Comparison of ENCODE assay signal across 2 cellular contexts in the genomic region with DNA sequence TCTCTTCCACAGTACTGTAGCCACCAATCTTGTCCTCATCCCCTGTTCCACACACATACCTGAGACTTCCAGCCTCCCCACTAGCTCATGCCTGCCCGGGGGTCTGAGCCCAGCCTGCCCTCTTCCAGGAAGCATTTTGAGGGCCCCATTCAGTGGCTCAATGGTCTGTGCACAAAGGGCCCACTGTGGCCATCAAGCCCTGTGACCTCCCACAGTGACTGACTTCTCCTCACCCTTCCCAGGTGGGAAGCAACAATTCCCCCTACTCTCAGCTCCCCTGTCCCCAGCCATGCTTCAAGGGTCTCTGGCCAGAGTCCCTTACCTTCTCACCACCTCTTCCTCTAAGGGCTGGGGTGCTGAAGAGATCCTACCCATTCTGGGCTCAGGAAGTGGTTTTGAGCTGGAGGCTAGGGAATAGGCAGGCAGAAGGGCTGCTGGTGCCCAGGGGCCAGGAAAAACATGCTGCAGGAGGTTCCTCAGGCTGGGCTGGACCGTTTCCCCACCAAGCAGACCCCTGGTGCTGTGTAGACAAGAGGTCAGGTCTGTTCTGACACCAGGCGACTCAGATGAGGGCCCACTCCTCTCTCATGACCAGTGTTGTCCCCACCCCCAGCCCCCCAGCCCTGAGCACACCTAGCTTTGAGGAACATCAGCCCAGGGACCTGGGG.
TF ChIP-seq lines count a peak whose summit lies in the region.

No MANE protein-coding gene starts in this region.

TF ChIP-seq in HepG2, 621 proteins besides CTCF, POLR2A, EP300 and RAD21:
- TF ChIP-seq NFIC (IDR thresholded peaks at IDR 0.05; ENCODE audit: low read length) (no peak), ZNF20 (CRISPR knock-in tag; IDR thresholded peaks at IDR 0.05) (no peak), KAT2B (IDR thresholded peaks at IDR 0.05; ENCODE audit: borderline replicate concordance, low read depth, low read length) (no peak), ZNF34 (CRISPR knock-in tag; IDR thresholded peaks at IDR 0.05; ENCODE audit: borderline replicate concordance) (no peak), ASH2L (IDR thresholded peaks at IDR 0.05; ENCODE audit: insufficient read length, low read depth, low read length) (no peak), IRF2 (CRISPR knock-in tag; IDR thresholded peaks at IDR 0.05) (no peak), ZSCAN9 (CRISPR knock-in tag; IDR thresholded peaks at IDR 0.05; ENCODE audit: borderline replicate concordance) (no peak), WIZ (CRISPR knock-in tag; IDR thresholded peaks at IDR 0.05) (no peak), TP53 (CRISPR knock-in tag; conservative IDR thresholded peaks at IDR 0.05) (no peak), KDM5A (IDR thresholded peaks at IDR 0.05; ENCODE audit: borderline replicate concordance, low read length) (no peak), SP2 (CRISPR knock-in tag; IDR thresholded peaks at IDR 0.05) (no peak), ZIK1 (CRISPR knock-in tag; IDR thresholded peaks at IDR 0.05; ENCODE audit: borderline replicate concordance, low read depth) (no peak)

TF ChIP-seq in H1, 55 proteins besides CTCF, POLR2A, EP300 and RAD21:
- TF ChIP-seq TCF12 (IDR thresholded peaks at IDR 0.05; ENCODE audit: low read depth, low read length) (no peak), SUZ12 (IDR thresholded peaks at IDR 0.05; ENCODE audit: low read length) (no peak), PHF8 (conservative IDR thresholded peaks at IDR 0.05; ENCODE audit: low read depth, low read length) (no peak), BACH1 (IDR thresholded peaks at IDR 0.05; ENCODE audit: low read length) (no peak), CBX5 (IDR thresholded peaks at IDR 0.05; ENCODE audit: low read depth, low read length) (no peak)
